9 cellular contexts compared by ENCODE assay signal in genomic region chr20:20593447-20594170, GRCh38.
DNase-seq lines count a peak whose midpoint lies in the region; ATAC-seq and TF ChIP-seq lines count a peak whose summit lies in the region.
"Had no signal": no experiment of that assay in that cellular context is flagged by ENCODE, and none has a peak within 500 bp of the region (broad histone marks: within the 10 kb centered on the region; RNA-seq: fewer than 3 reads in every experiment).

No MANE protein-coding gene starts in this region.

- H3K9me3 Mint-ChIP-seq in neural crest cell = no peaks in the 10 kb centered on the region
- H3K9me3 Mint-ChIP-seq in activated T-helper 17 cell treated with anti-CD3 and anti-CD28 coated beads, Interleukin-2, amount 50 U/mL, for 72 hours = no peaks in the 10 kb centered on the region
- H3K9me3 Mint-ChIP-seq: dendritic cell treated with granulocyte-macrophage colony-stimulating factor and Interleukin-4, amounts not matched to agents 40 ng/mL and 50 ng/mL, for 4 days had no signal

- H3K27me3 Mint-ChIP-seq in neural crest cell (ENCODE audit: low read depth) = no peaks in the 10 kb centered on the region
- no peaks in the 10 kb centered on the region for H3K27me3 Mint-ChIP-seq in activated T-helper 17 cell treated with anti-CD3 and anti-CD28 coated beads, Interleukin-2, amount 50 U/mL, for 72 hours
- H3K27me3 Mint-ChIP-seq: dendritic cell treated with granulocyte-macrophage colony-stimulating factor and Interleukin-4, amounts not matched to agents 40 ng/mL and 50 ng/mL, for 4 days had no signal

- no peaks in the 10 kb centered on the region for H3K27me3 ChIP-seq in right atrium auricular region
- no peaks in the 10 kb centered on the region for H3K27me3 ChIP-seq in esophagus muscularis mucosa

- H3K4me3 Mint-ChIP-seq in neural crest cell = no peak overlapping the region
- no peak overlapping the region for H3K4me3 Mint-ChIP-seq in activated T-helper 17 cell treated with anti-CD3 and anti-CD28 coated beads, Interleukin-2, amount 50 U/mL, for 72 hours
- H3K4me3 Mint-ChIP-seq: dendritic cell treated with granulocyte-macrophage colony-stimulating factor and Interleukin-4, amounts not matched to agents 40 ng/mL and 50 ng/mL, for 4 days had no signal

- DNase-seq in Right ventricle myocardium inferior (ENCODE audit: missing footprints) (no peak), right atrium auricular region (ENCODE audit: low spot score) (no peak), LNCaP clone FGC (ENCODE audit: low read depth) (peak; percentile 88), RWPE1 (ENCODE audit: low spot score) (peak; percentile 46), esophagus muscularis mucosa (ENCODE audit: extremely low spot score) (no peak), neural crest cell (ENCODE audit: low read depth, low spot score) (peak; percentile 42)

- TF ChIP-seq EP300 in esophagus muscularis mucosa (IDR thresholded peaks at IDR 0.05) = no peak

- POLR2A ChIA-PET in RWPE1 (lab: Yijun Ruan, JAX; ENCODE audit: low non-redundant PET) = no interaction called here

- H3K4me1 Mint-ChIP-seq in neural crest cell = no peaks in the 10 kb centered on the region
- H3K4me1 Mint-ChIP-seq in activated T-helper 17 cell treated with anti-CD3 and anti-CD28 coated beads, Interleukin-2, amount 50 U/mL, for 72 hours = no peaks in the 10 kb centered on the region

- peaks cover 5% of the 10 kb centered on the region for H3K36me3 Mint-ChIP-seq in neural crest cell (ENCODE audit: low read depth)
- peaks cover 38% of the 10 kb centered on the region for H3K36me3 Mint-ChIP-seq in activated T-helper 17 cell treated with anti-CD3 and anti-CD28 coated beads, Interleukin-2, amount 50 U/mL, for 72 hours (ENCODE audit: low read depth)

- intact Hi-C loops in Right ventricle myocardium inferior (cut with DNase I) (no loop called here), esophagus muscularis mucosa (cut with DNase I) (loop anchor here (5.0 kb wide), 1 partner anchor 511 kb away; no protein-coding TSS in a partner anchor)

- H3K27ac ChIP-seq in right atrium auricular region (peak overlapping the region in 1 of 2 donors; percentile 3), RWPE1 (no peak overlapping the region), esophagus muscularis mucosa (replicated peaks in 1 of 4) (peak overlapping the region in 3 of 4 donors; percentile 25 to 60 (median 41))

- H3K27ac Mint-ChIP-seq in neural crest cell (ENCODE audit: unreplicated experiment) = no peak overlapping the region
- no peak overlapping the region for H3K27ac Mint-ChIP-seq in activated T-helper 17 cell treated with anti-CD3 and anti-CD28 coated beads, Interleukin-2, amount 50 U/mL, for 72 hours
- H3K27ac Mint-ChIP-seq: dendritic cell treated with granulocyte-macrophage colony-stimulating factor and Interleukin-4, amounts not matched to agents 40 ng/mL and 50 ng/mL, for 4 days had no signal

- peak; percentile 59 for ATAC-seq in Right ventricle myocardium inferior
- ATAC-seq in GM21528 (IDR thresholded peaks at IDR 0.05; ENCODE audit: low FRiP score, unreplicated experiment) = no peak
- no peak for ATAC-seq in activated T-helper 17 cell treated with anti-CD3 and anti-CD28 coated beads, Interleukin-2, amount 50 U/mL, for 72 hours (replicated peaks)

- H3K36me3 ChIP-seq in right atrium auricular region (peaks cover 21% of the 10 kb centered on the region), esophagus muscularis mucosa (peaks cover under 1 to 28% (median 18%) of the 10 kb centered on the region in 4 donors)

- H3K9me3 ChIP-seq in right atrium auricular region = no peaks in the 10 kb centered on the region
- no peaks in the 10 kb centered on the region for H3K9me3 ChIP-seq in esophagus muscularis mucosa

- peaks cover 0 to 6% of the 10 kb centered on the region in 2 donors for H3K4me1 ChIP-seq in right atrium auricular region
- peaks cover 0 to 17% (median 15%) of the 10 kb centered on the region in 4 donors for H3K4me1 ChIP-seq in esophagus muscularis mucosa

- TF ChIP-seq CTCF in right atrium auricular region (IDR thresholded peaks at IDR 0.05) = peak in 1 of 2 donors; percentile 55
- peak; percentile 62 for TF ChIP-seq CTCF in LNCaP clone FGC (IDR thresholded peaks at IDR 0.05; ENCODE audit: control insufficient read depth, extremely low read depth, insufficient read depth)
- peak; percentile 51 for TF ChIP-seq CTCF in RWPE1 (conservative IDR thresholded peaks at IDR 0.05; ENCODE audit: low read depth)
- peak in 2 of 3 experiments; percentile 15 to 48 for TF ChIP-seq CTCF in esophagus muscularis mucosa (IDR thresholded peaks at IDR 0.05)
- peak; percentile 58 for TF ChIP-seq CTCF in neural crest cell (conservative IDR thresholded peaks at IDR 0.05)

- H3K4me3 ChIP-seq in right atrium auricular region (no peak overlapping the region), LNCaP clone FGC (ENCODE audit: low read depth, low read length) (no peak overlapping the region), esophagus muscularis mucosa (no peak overlapping the region)

- no peak for TF ChIP-seq POLR2A in esophagus muscularis mucosa (IDR thresholded peaks at IDR 0.05; ENCODE audit: low read depth)

- 40% methylated on average over 9 of the region's 9 CpGs for WGBS in esophagus muscularis mucosa

- CTCF ChIA-PET in RWPE1 (lab: Yijun Ruan, JAX) = interaction anchor here (0.6 to 1.8 kb wide), 16 partner anchors 9 to 510 kb away, joined by 3 to 9 read pairs (median 4); no protein-coding TSS in a partner anchor

Comparison
In these comparisons a context has a peak if more than half of its experiments do, and no peak if none do; other contexts are left out.
1. DNase-seq: peak in LNCaP clone FGC (single experiment), RWPE1 (single experiment) and neural crest cell (single experiment); none in Right ventricle myocardium inferior (single experiment), right atrium auricular region (single experiment) and esophagus muscularis mucosa (single experiment).